In the genomic region with DNA sequence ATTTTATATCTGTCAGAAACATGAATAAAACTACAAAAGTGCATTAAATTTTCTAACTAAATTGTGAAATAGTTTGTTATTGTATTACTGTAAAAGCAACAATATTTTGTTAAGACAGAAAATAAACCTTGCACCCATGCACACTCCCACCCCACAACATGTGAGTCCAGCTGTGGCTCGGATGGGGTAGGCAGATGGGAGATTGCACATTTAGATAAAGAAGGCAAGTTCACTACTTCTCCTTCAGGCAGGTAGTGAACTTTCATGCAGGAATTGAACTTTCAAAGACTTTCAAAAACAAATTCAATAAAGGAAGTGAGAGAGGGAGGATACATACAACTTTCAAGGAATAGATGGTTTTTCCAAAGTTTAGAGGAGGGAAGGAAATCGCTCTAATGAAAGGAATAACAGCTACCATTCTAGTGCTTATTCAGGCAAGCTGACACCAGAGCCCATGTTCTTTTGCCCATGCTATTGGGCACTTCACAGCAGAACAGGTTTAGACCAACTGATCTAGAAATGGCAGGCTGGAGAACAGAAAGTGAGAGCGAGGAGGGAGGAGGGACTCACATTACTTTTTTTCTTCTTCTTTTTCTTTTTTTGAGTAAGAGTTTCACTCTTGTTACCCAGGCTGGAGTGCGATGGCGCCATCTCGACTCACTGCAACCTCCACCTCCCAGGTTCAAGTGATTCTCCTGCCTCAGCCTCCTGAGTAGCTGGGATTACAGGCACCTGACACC, we compare ENCODE assay signal across 10 cellular contexts. TPM values are rescaled to one million over a fixed set of nuclear protein-coding genes. Genes with fewer than 3 reads are reported as not detected.
DNase-seq lines count a peak whose midpoint lies in the region; ATAC-seq lines count a peak whose summit lies in the region.
"Had no signal": no experiment of that assay in that cellular context is flagged by ENCODE, and none has a peak within 500 bp of the region (broad histone marks: within the 10 kb centered on the region; RNA-seq: fewer than 3 reads in every experiment).

No MANE protein-coding gene starts in this region.

- DNase-seq in DMS 273 (lab: John Stamatoyannopoulos, UW; ENCODE audit: unreplicated experiment) (peak; percentile 15), DMS 273 treated with DMSO at 0.1 percent for 48 hours (lab: John Stamatoyannopoulos, UW) (no peak), NCI-H446 (lab: John Stamatoyannopoulos, UW) (no peak), NCI-H446 treated with DMSO at 0.1 percent for 48 hours (lab: John Stamatoyannopoulos, UW) (no peak), occipital lobe (lab: John Stamatoyannopoulos, UW) (no peak)
- DNase-seq: naive thymus-derived CD8-positive, alpha-beta T cell; NCI-H510A treated with DMSO at 0.1 percent for 48 hours had no signal

- peak overlapping the region; percentile 10 for H3K4me3 Mint-ChIP-seq in dendritic cell treated with granulocyte-macrophage colony-stimulating factor and Interleukin-4, amounts not matched to agents 40 ng/mL and 50 ng/mL, for 4 days
- H3K4me3 Mint-ChIP-seq: naive thymus-derived CD8-positive, alpha-beta T cell had no signal

- peaks cover 5% of the 10 kb centered on the region for H3K27me3 Mint-ChIP-seq in dendritic cell treated with granulocyte-macrophage colony-stimulating factor and Interleukin-4, amounts not matched to agents 40 ng/mL and 50 ng/mL, for 4 days
- H3K27me3 Mint-ChIP-seq: naive thymus-derived CD8-positive, alpha-beta T cell had no signal

- ATAC-seq in GM21423 (IDR thresholded peaks at IDR 0.05; ENCODE audit: unreplicated experiment) (peak; percentile 34), HG03378 (IDR thresholded peaks at IDR 0.05; ENCODE audit: unreplicated experiment) (peak; percentile 52)
- ATAC-seq: naive thymus-derived CD8-positive, alpha-beta T cell had no signal

- intact Hi-C loops in dendritic cell treated with granulocyte-macrophage colony-stimulating factor and Interleukin-4, amounts not matched to agents 40 ng/mL and 50 ng/mL, for 4 days (cut with micrococcal nuclease): no loop called here

- H3K27ac Mint-ChIP-seq in dendritic cell treated with granulocyte-macrophage colony-stimulating factor and Interleukin-4, amounts not matched to agents 40 ng/mL and 50 ng/mL, for 4 days: no peak overlapping the region

- no peaks in the 10 kb centered on the region for H3K9me3 Mint-ChIP-seq in dendritic cell treated with granulocyte-macrophage colony-stimulating factor and Interleukin-4, amounts not matched to agents 40 ng/mL and 50 ng/mL, for 4 days
- H3K9me3 Mint-ChIP-seq: naive thymus-derived CD8-positive, alpha-beta T cell had no signal

- peaks cover 42% of the 10 kb centered on the region for H3K4me1 Mint-ChIP-seq in dendritic cell treated with granulocyte-macrophage colony-stimulating factor and Interleukin-4, amounts not matched to agents 40 ng/mL and 50 ng/mL, for 4 days (ENCODE audit: low read depth)

- no peaks in the 10 kb centered on the region for H3K36me3 Mint-ChIP-seq in dendritic cell treated with granulocyte-macrophage colony-stimulating factor and Interleukin-4, amounts not matched to agents 40 ng/mL and 50 ng/mL, for 4 days (ENCODE audit: low read depth)
- H3K36me3 Mint-ChIP-seq: naive thymus-derived CD8-positive, alpha-beta T cell had no signal

RNA-seq across cellular contexts. Expression of a gene that starts 28.5 kb away (rescaled TPM):
- total RNA-seq in occipital lobe: 37.1 TPM

RNA-seq across cellular contexts. Expression of a gene that starts 58.9 kb away (rescaled TPM):
- 16.2 TPM for total RNA-seq in occipital lobe
